In genomic region chr14:24426150-24426911, GRCh38 we compare ENCODE assay signal across 13 cellular contexts. TPM values are rescaled to one million over a fixed set of nuclear protein-coding genes. Genes with fewer than 3 reads are reported as not detected.
DNase-seq lines count a peak whose midpoint lies in the region; ATAC-seq and TF ChIP-seq lines count a peak whose summit lies in the region.
"Had no signal": no experiment of that assay in that cellular context is flagged by ENCODE, and none has a peak within 500 bp of the region (broad histone marks: within the 10 kb centered on the region; RNA-seq: fewer than 3 reads in every experiment).

No MANE protein-coding gene starts in this region.

- ATAC-seq in activated T-helper 17 cell treated with anti-CD3 and anti-CD28 coated beads, Interleukin-2, amount 50 U/mL, for 72 hours (replicated peaks): no peak
- no peak for ATAC-seq in HG02973 (IDR thresholded peaks at IDR 0.05; ENCODE audit: unreplicated experiment)

- peak overlapping the region; percentile 63 for H3K4me3 Mint-ChIP-seq in activated T-helper 17 cell treated with anti-CD3 and anti-CD28 coated beads, Interleukin-2, amount 50 U/mL, for 72 hours
- peak overlapping the region in 1 of 5 donors; percentile 6 for H3K4me3 Mint-ChIP-seq in immature natural killer cell

- no peak overlapping the region for H3K4me3 ChIP-seq in left ventricle myocardium inferior
- H3K4me3 ChIP-seq in right atrium auricular region: no peak overlapping the region
- H3K4me3 ChIP-seq in transverse colon: no peak overlapping the region
- no peak overlapping the region for H3K4me3 ChIP-seq in SJCRH30
- H3K4me3 ChIP-seq: gastroesophageal sphincter, skin epidermis had no signal

- intact Hi-C loops in left ventricle myocardium inferior (cut with micrococcal nuclease): no loop called here
- intact Hi-C loops in transverse colon (cut with DNase I; ENCODE audit: low total_unique reads): no loop called here

- peaks cover 27% of the 10 kb centered on the region for H3K4me1 Mint-ChIP-seq in activated T-helper 17 cell treated with anti-CD3 and anti-CD28 coated beads, Interleukin-2, amount 50 U/mL, for 72 hours
- peaks cover 9 to 16% of the 10 kb centered on the region in 2 donors for H3K4me1 Mint-ChIP-seq in immature natural killer cell

- no peak for DNase-seq in left ventricle myocardium inferior
- no peak for DNase-seq in right atrium auricular region (ENCODE audit: low spot score)
- DNase-seq in immature natural killer cell: no peak
- DNase-seq in transverse colon: no peak
- DNase-seq in SJCRH30: no peak
- DNase-seq in LoVo (ENCODE audit: low spot score): no peak
- DNase-seq: NCI-H524, T1000 had no signal

- H3K36me3 ChIP-seq in left ventricle myocardium inferior (no peaks in the 10 kb centered on the region), right atrium auricular region (peaks cover 2% of the 10 kb centered on the region), transverse colon (no peaks in the 10 kb centered on the region), SJCRH30 (no peaks in the 10 kb centered on the region)

- TF ChIP-seq POLR2A in transverse colon (IDR thresholded peaks at IDR 0.05): no peak

- 43 to 57% methylated on average over 2 of the region's 2 CpGs for WGBS in transverse colon (ENCODE audit: low coverage in 1 of 2), 2 donors

- no peaks in the 10 kb centered on the region for H3K27me3 Mint-ChIP-seq in activated T-helper 17 cell treated with anti-CD3 and anti-CD28 coated beads, Interleukin-2, amount 50 U/mL, for 72 hours
- peaks cover 1 to 7% (median 5%) of the 10 kb centered on the region in 3 donors for H3K27me3 Mint-ChIP-seq in immature natural killer cell (ENCODE audit: low read depth in 3 of 3)

- H3K27me3 ChIP-seq in left ventricle myocardium inferior (ENCODE audit: low read depth): no peaks in the 10 kb centered on the region
- no peaks in the 10 kb centered on the region for H3K27me3 ChIP-seq in right atrium auricular region
- no peaks in the 10 kb centered on the region for H3K27me3 ChIP-seq in transverse colon
- H3K27me3 ChIP-seq in SJCRH30: no peaks in the 10 kb centered on the region

- H3K4me1 ChIP-seq in left ventricle myocardium inferior: peaks cover 52% of the 10 kb centered on the region
- peaks cover 0 to 30% of the 10 kb centered on the region in 2 donors for H3K4me1 ChIP-seq in right atrium auricular region
- peaks cover 27 to 75% (median 60%) of the 10 kb centered on the region in 4 donors for H3K4me1 ChIP-seq in transverse colon
- H3K4me1 ChIP-seq in SJCRH30: no peaks in the 10 kb centered on the region

- no peak for TF ChIP-seq EP300 in transverse colon (IDR thresholded peaks at IDR 0.05; ENCODE audit: low read depth)

- in situ Hi-C loops in transverse colon (cut with MboI; ENCODE audit: low pct_ligation_motif_present in 1 of 4, low pct_unique_long_range_greater_than_20kb in 1 of 4, low sequenced_read_pairs in 3 of 4): loop anchor here in 3 of 4 donors (25.0 kb wide), 2 partner anchors 89 to 189 kb away; partner anchors contain the start of genes GMPR2 (in 3 of the 3), NEDD8 (in 3 of the 3), TINF2 (in 3 of the 3) and ADCY4 (in 1 of the 3)

- H3K27ac ChIP-seq in left ventricle myocardium inferior (replicated peaks) (peak overlapping the region; percentile 69), right atrium auricular region (peak overlapping the region in 1 of 2 donors; percentile 59), transverse colon (peak overlapping the region; percentile 75 to 92 (median 83)), SJCRH30 (no peak overlapping the region)

- H3K9me3 Mint-ChIP-seq in activated T-helper 17 cell treated with anti-CD3 and anti-CD28 coated beads, Interleukin-2, amount 50 U/mL, for 72 hours: peaks cover 3% of the 10 kb centered on the region
- H3K9me3 Mint-ChIP-seq in immature natural killer cell: no peaks in the 10 kb centered on the region

- no peak for TF ChIP-seq CTCF in left ventricle myocardium inferior (IDR thresholded peaks at IDR 0.05; ENCODE audit: borderline replicate concordance)
- no peak for TF ChIP-seq CTCF in right atrium auricular region (IDR thresholded peaks at IDR 0.05)
- TF ChIP-seq CTCF in transverse colon (IDR thresholded peaks at IDR 0.05): no peak

- peak overlapping the region; percentile 79 for H3K27ac Mint-ChIP-seq in activated T-helper 17 cell treated with anti-CD3 and anti-CD28 coated beads, Interleukin-2, amount 50 U/mL, for 72 hours
- H3K27ac Mint-ChIP-seq in immature natural killer cell: peak overlapping the region in 4 of 6 donors; percentile 3 to 82 (median 18)

- H3K36me3 Mint-ChIP-seq in activated T-helper 17 cell treated with anti-CD3 and anti-CD28 coated beads, Interleukin-2, amount 50 U/mL, for 72 hours (ENCODE audit: low read depth): peaks cover 11% of the 10 kb centered on the region
- no peaks in the 10 kb centered on the region for H3K36me3 Mint-ChIP-seq in immature natural killer cell

- H3K9me3 ChIP-seq in left ventricle myocardium inferior (replicated peaks): no peaks in the 10 kb centered on the region
- no peaks in the 10 kb centered on the region for H3K9me3 ChIP-seq in right atrium auricular region
- no peaks in the 10 kb centered on the region for H3K9me3 ChIP-seq in transverse colon
- H3K9me3 ChIP-seq in SJCRH30 (replicated peaks): no peaks in the 10 kb centered on the region
- H3K9me3 ChIP-seq: gastroesophageal sphincter had no signal

RNA-seq across cellular contexts. Expression of gene CBLN3, which starts 3.1 kb away (rescaled TPM):
- 0.55 TPM for total RNA-seq in left ventricle myocardium inferior
- total RNA-seq in right atrium auricular region: 1 to 10 TPM in 1 of 2 donors, under 1 TPM in 1; 0.48 to 1.4 TPM
- 10 to 100 TPM; 11.1 to 14.6 TPM for total RNA-seq in activated T-helper 17 cell treated with anti-CD3 and anti-CD28 coated beads, Interleukin-2, amount 50 U/mL, for 72 hours
- polyA plus RNA-seq in immature natural killer cell: not detected
- 1 to 10 TPM in 3 of 4 donors, under 1 TPM in 1; 0.79 to 9.7 (median 1.6) TPM for total RNA-seq in transverse colon
- total RNA-seq in SJCRH30 (2014; rRNA removed; shearing (Covaris generic)): 0.05 and 0.12 TPM in 2 replicates
- polyA plus RNA-seq: neural cell had no signal

RNA-seq across cellular contexts. Expression of gene KHNYN, which starts 3.4 kb away (rescaled TPM):
- total RNA-seq in left ventricle myocardium inferior (20.5 TPM), right atrium auricular region (10 to 100 TPM; 16.3 to 23.0 TPM), transverse colon (100 to 1,000 TPM in 2 of 4 donors, 10 to 100 TPM in 2; 65.7 to 129 (median 101) TPM)
- 100 to 1,000 TPM in 1 of 2 donors, 10 to 100 TPM in 1; 64.3 to 132 TPM for total RNA-seq in activated T-helper 17 cell treated with anti-CD3 and anti-CD28 coated beads, Interleukin-2, amount 50 U/mL, for 72 hours
- 10 to 100 TPM; 12.5 to 28.0 (median 25.6) TPM for polyA plus RNA-seq in immature natural killer cell
- total RNA-seq in SJCRH30 (2014; rRNA removed; shearing (Covaris generic)): 5.9 and 6.0 TPM in 2 replicates

RNA-seq across cellular contexts. Expression of gene SDR39U1, which starts 16.2 kb away (rescaled TPM):
- total RNA-seq in left ventricle myocardium inferior: 74.8 TPM
- total RNA-seq in right atrium auricular region: 10 to 100 TPM; 49.2 to 55.1 TPM
- 10 to 100 TPM; 36.6 to 45.7 TPM for total RNA-seq in activated T-helper 17 cell treated with anti-CD3 and anti-CD28 coated beads, Interleukin-2, amount 50 U/mL, for 72 hours
- polyA plus RNA-seq in immature natural killer cell: 10 to 100 TPM; 62.2 to 91.2 (median 82.6) TPM
- 100 to 1,000 TPM in 1 of 4 donors, 10 to 100 TPM in 3; 18.3 to 202 (median 39.3) TPM for total RNA-seq in transverse colon
- 29.3 and 34.1 TPM in 2 replicates for total RNA-seq in SJCRH30 (2014; rRNA removed; shearing (Covaris generic))

RNA-seq across cellular contexts. Expression of gene NYNRIN, which starts 27.5 kb away (rescaled TPM):
- total RNA-seq in left ventricle myocardium inferior: 8.0 TPM
- total RNA-seq in right atrium auricular region: 10 to 100 TPM in 1 of 2 donors, 1 to 10 TPM in 1; 6.0 to 10.1 TPM
- under 1 TPM in 1 of 2 donors, not detected in 1; 0.04 TPM for total RNA-seq in activated T-helper 17 cell treated with anti-CD3 and anti-CD28 coated beads, Interleukin-2, amount 50 U/mL, for 72 hours
- polyA plus RNA-seq in immature natural killer cell: under 1 TPM in 2 of 3 donors, not detected in 1; 0.18 TPM
- total RNA-seq in transverse colon: 10 to 100 TPM in 1 of 4 donors, 1 to 10 TPM in 3; 2.6 to 11.4 (median 9.0) TPM
- 11.9 and 12.1 TPM in 2 replicates for total RNA-seq in SJCRH30 (2014; rRNA removed; shearing (Covaris generic))

RNA-seq across cellular contexts. Expression of gene NFATC4, which starts 58.3 kb away (rescaled TPM):
- total RNA-seq in left ventricle myocardium inferior (20.6 TPM), right atrium auricular region (10 to 100 TPM; 12.5 to 13.4 TPM), transverse colon (10 to 100 TPM; 13.4 to 58.0 (median 20.9) TPM)
- under 1 TPM in 1 of 2 donors, not detected in 1; 0.66 TPM for total RNA-seq in activated T-helper 17 cell treated with anti-CD3 and anti-CD28 coated beads, Interleukin-2, amount 50 U/mL, for 72 hours
- not detected for polyA plus RNA-seq in immature natural killer cell
- total RNA-seq in SJCRH30 (2014; rRNA removed; shearing (Covaris generic)): 33.3 and 39.3 TPM in 2 replicates
